Comparison of ENCODE assay signal across 14 cellular contexts in genomic region chr13:112626761-112627160, GRCh38. TPM values are rescaled to one million over a fixed set of nuclear protein-coding genes. Genes with fewer than 3 reads are reported as not detected.
DNase-seq lines count a peak whose midpoint lies in the region; ATAC-seq lines count a peak whose summit lies in the region.
"Had no signal": no experiment of that assay in that cellular context is flagged by ENCODE, and none has a peak within 500 bp of the region (broad histone marks: within the 10 kb centered on the region; RNA-seq: fewer than 3 reads in every experiment).

No MANE protein-coding gene starts in this region.

- H3K4me2 ChIP-seq in BLaER1 treated with 17β-estradiol and CSF1 and Interleukin-3, amounts not matched to agents 10 nM and 100 nM, result peak overlapping the region in 9 of 11 experiments; percentile 11 to 86 (median 70); a peak in 17 of 22 replicates
- H3K4me2 ChIP-seq: GM23338 had no signal

- no peaks in the 10 kb centered on the region for H4K20me1 ChIP-seq in BLaER1 treated with 17β-estradiol and CSF1 and Interleukin-3, amounts not matched to agents 10 nM and 100 nM

- no peaks in the 10 kb centered on the region for H3K27me3 ChIP-seq in BLaER1 treated with 17β-estradiol and CSF1 and Interleukin-3, amounts not matched to agents 10 nM and 100 nM

- H3K36me3 ChIP-seq in BLaER1 treated with 17β-estradiol and CSF1 and Interleukin-3, amounts not matched to agents 10 nM and 100 nM, result no peaks in the 10 kb centered on the region
- H3K36me3 ChIP-seq: HAP-1 had no signal

- H3K4me1 ChIP-seq in BLaER1 treated with 17β-estradiol and CSF1 and Interleukin-3, amounts not matched to agents 10 nM and 100 nM, result peaks cover 0 to 49% (median 32%) of the 10 kb centered on the region in 10 experiments; a peak in 16 of 20 replicates
- H3K4me1 ChIP-seq: HAP-1 had no signal

- ATAC-seq in sciatic nerve (no peak), GM19328 (IDR thresholded peaks at IDR 0.05; ENCODE audit: unreplicated experiment) (no peak)
- ATAC-seq: GM23338 had no signal

- peak; percentile 21 for DNase-seq in islet precursor cell
- peak; percentile 28 for DNase-seq in sciatic nerve (ENCODE audit: low spot score)
- no peak for DNase-seq in activated naive CD4-positive, alpha-beta T cell treated with anti-CD3 and anti-CD28 coated beads, Interleukin-2, amount 50 U/mL, for 16 hours
- no peak for DNase-seq in stimulated activated CD4-positive, alpha-beta T cell treated with anti-CD3 and anti-CD28 coated beads, Interleukin-4, amount 100 ng/mL, for 24 hours
- DNase-seq: CD4-positive, alpha-beta T cell; CD8-positive, alpha-beta memory T cell; DMS 273 treated with DMSO at 0.1 percent for 48 hours; DMS53; DND-41; HFFc6 had no signal

- intact Hi-C loops in sciatic nerve (cut with DNase I), result no loop called here

- H3K9me3 ChIP-seq in BLaER1 treated with 17β-estradiol and CSF1 and Interleukin-3, amounts not matched to agents 10 nM and 100 nM (replicated peaks in 1 of 11), result no peaks in the 10 kb centered on the region
- H3K9me3 ChIP-seq: HAP-1 had no signal

- no peak overlapping the region for H3K9ac ChIP-seq in BLaER1 treated with 17β-estradiol and CSF1 and Interleukin-3, amounts not matched to agents 10 nM and 100 nM

- H3K4me3 ChIP-seq in BLaER1 treated with 17β-estradiol and CSF1 and Interleukin-3, amounts not matched to agents 10 nM and 100 nM, result no peak overlapping the region
- H3K4me3 ChIP-seq: GM23338, HAP-1 had no signal

- H3K27ac ChIP-seq in BLaER1 treated with 17β-estradiol and CSF1 and Interleukin-3, amounts not matched to agents 10 nM and 100 nM, result no peak overlapping the region

RNA-seq across cellular contexts. Expression of gene TUBGCP3, which starts 38.8 kb away (rescaled TPM):
- total RNA-seq in sciatic nerve, result 48.9 TPM

Comparison
In these comparisons a context has a peak if more than half of its experiments do, and no peak if none do; other contexts are left out.
1. DNase-seq: peak in islet precursor cell (single experiment) and sciatic nerve (single experiment); none in activated naive CD4-positive, alpha-beta T cell treated with anti-CD3 and anti-CD28 coated beads, Interleukin-2, amount 50 U/mL, for 16 hours (single experiment) and stimulated activated CD4-positive, alpha-beta T cell treated with anti-CD3 and anti-CD28 coated beads, Interleukin-4, amount 100 ng/mL, for 24 hours (single experiment).